ENCODE assay signal across 1 cellular context in the genomic region with DNA sequence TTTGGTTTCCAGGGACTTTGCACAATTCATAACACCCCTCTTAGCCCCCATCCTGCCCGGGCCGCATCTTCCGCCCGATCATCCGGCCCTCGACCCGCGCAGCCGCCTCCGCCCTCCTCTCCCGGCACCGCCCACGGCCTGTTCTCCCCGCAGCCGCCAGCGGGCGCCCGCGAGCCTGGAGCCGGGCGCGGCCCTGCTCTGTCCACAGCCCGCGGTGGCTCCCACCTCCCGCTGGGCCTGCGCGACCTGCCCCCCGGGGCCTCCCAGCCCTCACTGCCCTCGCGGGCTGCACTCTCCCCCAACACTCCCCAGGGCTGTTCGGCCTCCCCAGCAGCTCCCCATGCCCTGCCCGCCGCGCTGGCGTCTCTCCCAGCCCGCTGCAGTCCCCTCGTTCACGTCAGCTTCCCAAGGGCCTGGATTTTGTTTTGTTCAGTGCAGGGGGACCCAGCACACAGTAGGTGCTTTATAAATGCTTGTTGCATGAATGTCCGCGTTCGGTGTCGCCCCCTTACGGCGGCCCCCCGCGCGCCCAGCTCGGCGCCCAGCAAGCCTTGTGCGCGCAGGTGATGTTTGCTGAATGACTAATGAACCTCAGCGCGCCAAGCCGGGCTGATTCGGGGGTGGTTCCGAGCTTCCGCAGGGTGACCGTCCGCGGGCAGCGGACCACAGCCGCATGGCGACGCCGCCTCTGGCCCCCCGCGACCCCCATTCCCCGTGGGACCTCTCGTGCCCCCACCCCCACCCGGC.
A peak's percentile ranks its signal among the peaks of the same experiment; 100 is the strongest.
TF ChIP-seq lines count a peak whose summit lies in the region.

No MANE protein-coding gene starts in this region.

TF ChIP-seq in HEK293, 187 proteins besides CTCF, POLR2A, EP300 and RAD21 (continued from another document and continues in another):
- TF ChIP-seq, protein P1, sequence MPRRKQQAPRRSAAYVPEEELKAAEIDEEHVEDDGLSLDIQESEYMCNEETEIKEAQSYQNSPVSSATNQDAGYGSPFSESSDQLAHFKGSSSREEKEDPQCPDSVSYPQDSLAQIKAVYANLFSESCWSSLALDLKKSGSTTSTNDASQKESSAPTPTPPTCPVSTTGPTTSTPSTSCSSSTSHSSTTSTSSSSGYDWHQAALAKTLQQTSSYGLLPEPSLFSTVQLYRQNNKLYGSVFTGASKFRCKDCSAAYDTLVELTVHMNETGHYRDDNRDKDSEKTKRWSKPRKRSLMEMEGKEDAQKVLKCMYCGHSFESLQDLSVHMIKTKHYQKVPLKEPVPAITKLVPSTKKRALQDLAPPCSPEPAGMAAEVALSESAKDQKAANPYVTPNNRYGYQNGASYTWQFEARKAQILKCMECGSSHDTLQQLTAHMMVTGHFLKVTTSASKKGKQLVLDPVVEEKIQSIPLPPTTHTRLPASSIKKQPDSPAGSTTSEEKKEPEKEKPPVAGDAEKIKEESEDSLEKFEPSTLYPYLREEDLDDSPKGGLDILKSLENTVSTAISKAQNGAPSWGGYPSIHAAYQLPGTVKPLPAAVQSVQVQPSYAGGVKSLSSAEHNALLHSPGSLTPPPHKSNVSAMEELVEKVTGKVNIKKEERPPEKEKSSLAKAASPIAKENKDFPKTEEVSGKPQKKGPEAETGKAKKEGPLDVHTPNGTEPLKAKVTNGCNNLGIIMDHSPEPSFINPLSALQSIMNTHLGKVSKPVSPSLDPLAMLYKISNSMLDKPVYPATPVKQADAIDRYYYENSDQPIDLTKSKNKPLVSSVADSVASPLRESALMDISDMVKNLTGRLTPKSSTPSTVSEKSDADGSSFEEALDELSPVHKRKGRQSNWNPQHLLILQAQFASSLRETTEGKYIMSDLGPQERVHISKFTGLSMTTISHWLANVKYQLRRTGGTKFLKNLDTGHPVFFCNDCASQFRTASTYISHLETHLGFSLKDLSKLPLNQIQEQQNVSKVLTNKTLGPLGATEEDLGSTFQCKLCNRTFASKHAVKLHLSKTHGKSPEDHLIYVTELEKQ (tag by site-specific recombination; IDR thresholded peaks at IDR 0.05; ENCODE audit: borderline replicate concordance), result peak; percentile 46; the same call in 1 of the 2 replicates
- TF ChIP-seq ZNF302 (tag by site-specific recombination; IDR thresholded peaks at IDR 0.05; ENCODE audit: low read depth), result no peak
- TF ChIP-seq HOXC10 (CRISPR knock-in tag; IDR thresholded peaks at IDR 0.05), result no peak
- no peak for TF ChIP-seq ZNF658 (tag by site-specific recombination; IDR thresholded peaks at IDR 0.05)
- no peak for TF ChIP-seq ZNF664 (tag by site-specific recombination; IDR thresholded peaks at IDR 0.05)
- TF ChIP-seq ZNF2 (tag by site-specific recombination; IDR thresholded peaks at IDR 0.05), result peak; percentile 65
- TF ChIP-seq REPIN1 (tag by site-specific recombination; IDR thresholded peaks at IDR 0.05; ENCODE audit: low read depth), result no peak
- TF ChIP-seq ZNF248 (tag by site-specific recombination; IDR thresholded peaks at IDR 0.05), result no peak
- peak; percentile 36; the same call in 1 of the 2 replicates for TF ChIP-seq ZNF184 (tag by site-specific recombination; IDR thresholded peaks at IDR 0.05)
- TF ChIP-seq, protein P2, sequence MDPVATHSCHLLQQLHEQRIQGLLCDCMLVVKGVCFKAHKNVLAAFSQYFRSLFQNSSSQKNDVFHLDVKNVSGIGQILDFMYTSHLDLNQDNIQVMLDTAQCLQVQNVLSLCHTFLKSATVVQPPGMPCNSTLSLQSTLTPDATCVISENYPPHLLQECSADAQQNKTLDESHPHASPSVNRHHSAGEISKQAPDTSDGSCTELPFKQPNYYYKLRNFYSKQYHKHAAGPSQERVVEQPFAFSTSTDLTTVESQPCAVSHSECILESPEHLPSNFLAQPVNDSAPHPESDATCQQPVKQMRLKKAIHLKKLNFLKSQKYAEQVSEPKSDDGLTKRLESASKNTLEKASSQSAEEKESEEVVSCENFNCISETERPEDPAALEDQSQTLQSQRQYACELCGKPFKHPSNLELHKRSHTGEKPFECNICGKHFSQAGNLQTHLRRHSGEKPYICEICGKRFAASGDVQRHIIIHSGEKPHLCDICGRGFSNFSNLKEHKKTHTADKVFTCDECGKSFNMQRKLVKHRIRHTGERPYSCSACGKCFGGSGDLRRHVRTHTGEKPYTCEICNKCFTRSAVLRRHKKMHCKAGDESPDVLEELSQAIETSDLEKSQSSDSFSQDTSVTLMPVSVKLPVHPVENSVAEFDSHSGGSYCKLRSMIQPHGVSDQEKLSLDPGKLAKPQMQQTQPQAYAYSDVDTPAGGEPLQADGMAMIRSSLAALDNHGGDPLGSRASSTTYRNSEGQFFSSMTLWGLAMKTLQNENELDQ (tag by site-specific recombination; IDR thresholded peaks at IDR 0.05; ENCODE audit: low read depth), result no peak
- TF ChIP-seq, protein P3, sequence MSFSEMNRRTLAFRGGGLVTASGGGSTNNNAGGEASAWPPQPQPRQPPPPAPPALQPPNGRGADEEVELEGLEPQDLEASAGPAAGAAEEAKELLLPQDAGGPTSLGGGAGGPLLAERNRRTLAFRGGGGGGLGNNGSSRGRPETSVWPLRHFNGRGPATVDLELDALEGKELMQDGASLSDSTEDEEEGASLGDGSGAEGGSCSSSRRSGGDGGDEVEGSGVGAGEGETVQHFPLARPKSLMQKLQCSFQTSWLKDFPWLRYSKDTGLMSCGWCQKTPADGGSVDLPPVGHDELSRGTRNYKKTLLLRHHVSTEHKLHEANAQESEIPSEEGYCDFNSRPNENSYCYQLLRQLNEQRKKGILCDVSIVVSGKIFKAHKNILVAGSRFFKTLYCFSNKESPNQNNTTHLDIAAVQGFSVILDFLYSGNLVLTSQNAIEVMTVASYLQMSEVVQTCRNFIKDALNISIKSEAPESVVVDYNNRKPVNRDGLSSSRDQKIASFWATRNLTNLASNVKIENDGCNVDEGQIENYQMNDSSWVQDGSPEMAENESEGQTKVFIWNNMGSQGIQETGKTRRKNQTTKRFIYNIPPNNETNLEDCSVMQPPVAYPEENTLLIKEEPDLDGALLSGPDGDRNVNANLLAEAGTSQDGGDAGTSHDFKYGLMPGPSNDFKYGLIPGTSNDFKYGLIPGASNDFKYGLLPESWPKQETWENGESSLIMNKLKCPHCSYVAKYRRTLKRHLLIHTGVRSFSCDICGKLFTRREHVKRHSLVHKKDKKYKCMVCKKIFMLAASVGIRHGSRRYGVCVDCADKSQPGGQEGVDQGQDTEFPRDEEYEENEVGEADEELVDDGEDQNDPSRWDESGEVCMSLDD (tag by site-specific recombination; IDR thresholded peaks at IDR 0.05), result peak; percentile 90
- TF ChIP-seq ZNF596 (tag by site-specific recombination; IDR thresholded peaks at IDR 0.05), result peak; percentile 58; the same call in 1 of the 2 replicates
- peak; percentile 34; the same call in 1 of the 2 replicates for TF ChIP-seq ZNF677 (tag by site-specific recombination; IDR thresholded peaks at IDR 0.05)
- peak; percentile 86; the same call in 1 of the 2 replicates for TF ChIP-seq SP3 (tag by site-specific recombination; IDR thresholded peaks at IDR 0.05)
- TF ChIP-seq, protein P4, sequence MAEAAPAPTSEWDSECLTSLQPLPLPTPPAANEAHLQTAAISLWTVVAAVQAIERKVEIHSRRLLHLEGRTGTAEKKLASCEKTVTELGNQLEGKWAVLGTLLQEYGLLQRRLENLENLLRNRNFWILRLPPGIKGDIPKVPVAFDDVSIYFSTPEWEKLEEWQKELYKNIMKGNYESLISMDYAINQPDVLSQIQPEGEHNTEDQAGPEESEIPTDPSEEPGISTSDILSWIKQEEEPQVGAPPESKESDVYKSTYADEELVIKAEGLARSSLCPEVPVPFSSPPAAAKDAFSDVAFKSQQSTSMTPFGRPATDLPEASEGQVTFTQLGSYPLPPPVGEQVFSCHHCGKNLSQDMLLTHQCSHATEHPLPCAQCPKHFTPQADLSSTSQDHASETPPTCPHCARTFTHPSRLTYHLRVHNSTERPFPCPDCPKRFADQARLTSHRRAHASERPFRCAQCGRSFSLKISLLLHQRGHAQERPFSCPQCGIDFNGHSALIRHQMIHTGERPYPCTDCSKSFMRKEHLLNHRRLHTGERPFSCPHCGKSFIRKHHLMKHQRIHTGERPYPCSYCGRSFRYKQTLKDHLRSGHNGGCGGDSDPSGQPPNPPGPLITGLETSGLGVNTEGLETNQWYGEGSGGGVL (tag by site-specific recombination; IDR thresholded peaks at IDR 0.05), result peak; percentile 82
- TF ChIP-seq ZNF132 (tag by site-specific recombination; IDR thresholded peaks at IDR 0.05; ENCODE audit: borderline replicate concordance), result no peak
- no peak for TF ChIP-seq ZNF266 (tag by site-specific recombination; IDR thresholded peaks at IDR 0.05; ENCODE audit: low read depth)
- no peak for TF ChIP-seq ZNF707 (tag by site-specific recombination; IDR thresholded peaks at IDR 0.05)
- TF ChIP-seq ZNF549 (tag by site-specific recombination; IDR thresholded peaks at IDR 0.05), result no peak
- no peak for TF ChIP-seq ZNF514 (tag by site-specific recombination; IDR thresholded peaks at IDR 0.05)
- no peak for TF ChIP-seq ZNF501 (tag by site-specific recombination; IDR thresholded peaks at IDR 0.05)
- TF ChIP-seq ZBTB48 (tag by site-specific recombination; IDR thresholded peaks at IDR 0.05), result no peak
- TF ChIP-seq, protein P5, sequence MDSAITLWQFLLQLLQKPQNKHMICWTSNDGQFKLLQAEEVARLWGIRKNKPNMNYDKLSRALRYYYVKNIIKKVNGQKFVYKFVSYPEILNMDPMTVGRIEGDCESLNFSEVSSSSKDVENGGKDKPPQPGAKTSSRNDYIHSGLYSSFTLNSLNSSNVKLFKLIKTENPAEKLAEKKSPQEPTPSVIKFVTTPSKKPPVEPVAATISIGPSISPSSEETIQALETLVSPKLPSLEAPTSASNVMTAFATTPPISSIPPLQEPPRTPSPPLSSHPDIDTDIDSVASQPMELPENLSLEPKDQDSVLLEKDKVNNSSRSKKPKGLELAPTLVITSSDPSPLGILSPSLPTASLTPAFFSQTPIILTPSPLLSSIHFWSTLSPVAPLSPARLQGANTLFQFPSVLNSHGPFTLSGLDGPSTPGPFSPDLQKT (IDR thresholded peaks at IDR 0.05; ENCODE audit: borderline replicate concordance, low read depth, low read length), result no peak
- TF ChIP-seq ZNF830 (tag by site-specific recombination; IDR thresholded peaks at IDR 0.05; ENCODE audit: low read depth), result no peak
- peak; percentile 77 for TF ChIP-seq ZNF324 (tag by site-specific recombination; IDR thresholded peaks at IDR 0.05)
- TF ChIP-seq KLF9 (tag by site-specific recombination; IDR thresholded peaks at IDR 0.05; ENCODE audit: low read depth), result peak; percentile 66
- peak; percentile 84 for TF ChIP-seq MZF1 (tag by site-specific recombination; IDR thresholded peaks at IDR 0.05; ENCODE audit: borderline replicate concordance)
- no peak for TF ChIP-seq ZNF366 (tag by site-specific recombination; conservative IDR thresholded peaks at IDR 0.05)
- TF ChIP-seq ZNF221 (tag by site-specific recombination; IDR thresholded peaks at IDR 0.05; ENCODE audit: borderline replicate concordance), result no peak
- TF ChIP-seq ZNF48 (tag by site-specific recombination; IDR thresholded peaks at IDR 0.05), result no peak
- TF ChIP-seq, protein P6, sequence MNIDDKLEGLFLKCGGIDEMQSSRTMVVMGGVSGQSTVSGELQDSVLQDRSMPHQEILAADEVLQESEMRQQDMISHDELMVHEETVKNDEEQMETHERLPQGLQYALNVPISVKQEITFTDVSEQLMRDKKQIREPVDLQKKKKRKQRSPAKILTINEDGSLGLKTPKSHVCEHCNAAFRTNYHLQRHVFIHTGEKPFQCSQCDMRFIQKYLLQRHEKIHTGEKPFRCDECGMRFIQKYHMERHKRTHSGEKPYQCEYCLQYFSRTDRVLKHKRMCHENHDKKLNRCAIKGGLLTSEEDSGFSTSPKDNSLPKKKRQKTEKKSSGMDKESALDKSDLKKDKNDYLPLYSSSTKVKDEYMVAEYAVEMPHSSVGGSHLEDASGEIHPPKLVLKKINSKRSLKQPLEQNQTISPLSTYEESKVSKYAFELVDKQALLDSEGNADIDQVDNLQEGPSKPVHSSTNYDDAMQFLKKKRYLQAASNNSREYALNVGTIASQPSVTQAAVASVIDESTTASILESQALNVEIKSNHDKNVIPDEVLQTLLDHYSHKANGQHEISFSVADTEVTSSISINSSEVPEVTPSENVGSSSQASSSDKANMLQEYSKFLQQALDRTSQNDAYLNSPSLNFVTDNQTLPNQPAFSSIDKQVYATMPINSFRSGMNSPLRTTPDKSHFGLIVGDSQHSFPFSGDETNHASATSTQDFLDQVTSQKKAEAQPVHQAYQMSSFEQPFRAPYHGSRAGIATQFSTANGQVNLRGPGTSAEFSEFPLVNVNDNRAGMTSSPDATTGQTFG (tag by site-specific recombination; IDR thresholded peaks at IDR 0.05; ENCODE audit: borderline replicate concordance), result no peak
- TF ChIP-seq TCF7L2 (IDR thresholded peaks at IDR 0.05; ENCODE audit: borderline replicate concordance, low read depth, low read length), result no peak
- TF ChIP-seq, protein P7, sequence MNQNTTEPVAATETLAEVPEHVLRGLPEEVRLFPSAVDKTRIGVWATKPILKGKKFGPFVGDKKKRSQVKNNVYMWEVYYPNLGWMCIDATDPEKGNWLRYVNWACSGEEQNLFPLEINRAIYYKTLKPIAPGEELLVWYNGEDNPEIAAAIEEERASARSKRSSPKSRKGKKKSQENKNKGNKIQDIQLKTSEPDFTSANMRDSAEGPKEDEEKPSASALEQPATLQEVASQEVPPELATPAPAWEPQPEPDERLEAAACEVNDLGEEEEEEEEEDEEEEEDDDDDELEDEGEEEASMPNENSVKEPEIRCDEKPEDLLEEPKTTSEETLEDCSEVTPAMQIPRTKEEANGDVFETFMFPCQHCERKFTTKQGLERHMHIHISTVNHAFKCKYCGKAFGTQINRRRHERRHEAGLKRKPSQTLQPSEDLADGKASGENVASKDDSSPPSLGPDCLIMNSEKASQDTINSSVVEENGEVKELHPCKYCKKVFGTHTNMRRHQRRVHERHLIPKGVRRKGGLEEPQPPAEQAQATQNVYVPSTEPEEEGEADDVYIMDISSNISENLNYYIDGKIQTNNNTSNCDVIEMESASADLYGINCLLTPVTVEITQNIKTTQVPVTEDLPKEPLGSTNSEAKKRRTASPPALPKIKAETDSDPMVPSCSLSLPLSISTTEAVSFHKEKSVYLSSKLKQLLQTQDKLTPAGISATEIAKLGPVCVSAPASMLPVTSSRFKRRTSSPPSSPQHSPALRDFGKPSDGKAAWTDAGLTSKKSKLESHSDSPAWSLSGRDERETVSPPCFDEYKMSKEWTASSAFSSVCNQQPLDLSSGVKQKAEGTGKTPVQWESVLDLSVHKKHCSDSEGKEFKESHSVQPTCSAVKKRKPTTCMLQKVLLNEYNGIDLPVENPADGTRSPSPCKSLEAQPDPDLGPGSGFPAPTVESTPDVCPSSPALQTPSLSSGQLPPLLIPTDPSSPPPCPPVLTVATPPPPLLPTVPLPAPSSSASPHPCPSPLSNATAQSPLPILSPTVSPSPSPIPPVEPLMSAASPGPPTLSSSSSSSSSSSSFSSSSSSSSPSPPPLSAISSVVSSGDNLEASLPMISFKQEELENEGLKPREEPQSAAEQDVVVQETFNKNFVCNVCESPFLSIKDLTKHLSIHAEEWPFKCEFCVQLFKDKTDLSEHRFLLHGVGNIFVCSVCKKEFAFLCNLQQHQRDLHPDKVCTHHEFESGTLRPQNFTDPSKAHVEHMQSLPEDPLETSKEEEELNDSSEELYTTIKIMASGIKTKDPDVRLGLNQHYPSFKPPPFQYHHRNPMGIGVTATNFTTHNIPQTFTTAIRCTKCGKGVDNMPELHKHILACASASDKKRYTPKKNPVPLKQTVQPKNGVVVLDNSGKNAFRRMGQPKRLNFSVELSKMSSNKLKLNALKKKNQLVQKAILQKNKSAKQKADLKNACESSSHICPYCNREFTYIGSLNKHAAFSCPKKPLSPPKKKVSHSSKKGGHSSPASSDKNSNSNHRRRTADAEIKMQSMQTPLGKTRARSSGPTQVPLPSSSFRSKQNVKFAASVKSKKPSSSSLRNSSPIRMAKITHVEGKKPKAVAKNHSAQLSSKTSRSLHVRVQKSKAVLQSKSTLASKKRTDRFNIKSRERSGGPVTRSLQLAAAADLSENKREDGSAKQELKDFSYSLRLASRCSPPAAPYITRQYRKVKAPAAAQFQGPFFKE (tag by site-specific recombination; IDR thresholded peaks at IDR 0.05; ENCODE audit: borderline replicate concordance), result no peak
- peak; percentile 93 for TF ChIP-seq ZBTB8A (tag by site-specific recombination; IDR thresholded peaks at IDR 0.05)
